ENCODE assay signal across 14 cellular contexts in the genomic region with DNA sequence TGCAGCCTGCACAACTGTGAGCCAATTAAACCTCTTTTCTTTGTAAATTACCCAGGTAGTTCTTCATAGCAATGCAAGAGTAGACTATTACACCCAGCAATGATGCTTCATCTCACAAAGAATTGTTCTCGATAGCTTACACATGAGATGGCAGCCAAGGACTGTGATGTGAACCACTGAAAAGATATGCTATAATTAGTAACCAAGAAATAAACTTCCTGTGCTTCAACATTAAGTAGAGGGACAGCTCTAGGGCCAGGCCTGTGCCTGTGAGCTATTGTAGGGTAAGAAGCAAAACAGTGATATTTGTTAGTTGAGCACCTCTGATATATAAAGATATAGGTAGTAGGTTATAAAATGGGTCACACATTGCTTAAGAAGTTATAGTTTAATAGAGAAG.
"Had no signal": no experiment of that assay in that cellular context is flagged by ENCODE, and none has a peak within 500 bp of the region (broad histone marks: within the 10 kb centered on the region; RNA-seq: fewer than 3 reads in every experiment).

No MANE protein-coding gene starts in this region.

- H2AFZ ChIP-seq: hepatocyte had no signal

- H3K27ac ChIP-seq: epithelial cell of prostate, hepatocyte had no signal

- H3K4me3 ChIP-seq: hepatocyte, stomach, thoracic aorta had no signal

- DNase-seq: activated CD4-positive, alpha-beta T cell treated with anti-CD3 and anti-CD28 coated beads, Interleukin-2, amount 50 U/mL, for 1 hour; activated CD4-positive, CD25-positive, alpha-beta regulatory T cell; activated CD8-positive, alpha-beta memory T cell treated with anti-CD3 and anti-CD28 coated beads for 24 hours; activated gamma-delta T cell treated with Interleukin-2 at 50 U/mL for 16 hours; amniotic stem cell; effector memory CD4-positive, alpha-beta T cell; stimulated activated CD4-positive, alpha-beta T cell treated with anti-CD3 and anti-CD28 coated beads, Interleukin-12 subunit alpha, Interleukin-12 subunit beta, amount 100 ng/mL, for 4 hours; stimulated activated CD4-positive, alpha-beta T cell treated with anti-CD3 and anti-CD28 coated beads, Interleukin-2, amount 100 ng/mL, for 24 hours; stomach had no signal

- H3K27me3 ChIP-seq: hepatocyte, stomach had no signal

- H3K4me2 ChIP-seq: hepatocyte had no signal

- FAIRE-seq: keratinocyte, urothelium cell line had no signal

- H3K36me3 ChIP-seq: stomach, thoracic aorta had no signal

- H3K9me3 ChIP-seq: stomach, thoracic aorta had no signal
